Comparison of ENCODE assay signal across 8 cellular contexts in the genomic region with DNA sequence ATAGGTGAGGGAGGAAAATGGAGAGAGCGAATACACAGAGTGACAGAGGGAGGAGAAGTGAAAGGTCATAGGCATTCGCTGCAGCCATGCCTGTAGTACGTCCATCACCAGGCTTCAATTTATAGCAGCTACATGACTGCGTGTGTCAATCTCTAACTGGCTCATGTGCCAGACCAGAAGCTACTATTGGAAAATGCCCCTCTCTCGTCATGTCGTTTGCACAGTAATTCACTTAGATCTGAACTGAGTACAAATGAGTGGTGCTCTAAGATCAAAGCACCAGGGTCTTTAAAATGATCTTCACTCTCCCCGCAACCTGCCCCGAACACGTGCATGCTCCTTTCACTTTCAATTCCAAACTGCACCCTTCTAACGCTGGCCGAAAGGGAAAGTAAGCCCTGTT. TPM values are rescaled to one million over a fixed set of nuclear protein-coding genes. Genes with fewer than 3 reads are reported as not detected.
DNase-seq lines count a peak whose midpoint lies in the region; ATAC-seq and TF ChIP-seq lines count a peak whose summit lies in the region.

No MANE protein-coding gene starts in this region.

- DNase-seq in activated CD4-positive, alpha-beta T cell treated with anti-CD3 and anti-CD28 coated beads, Interleukin-2, amount 50 U/mL, for 1 hour: peak; percentile 11
- DNase-seq in epithelial cell of proximal tubule (ENCODE audit: low read depth): no peak
- peak in 2 of 3 experiments; percentile 17 to 31 for DNase-seq in stimulated activated CD4-positive, alpha-beta T cell treated with anti-CD3 and anti-CD28 coated beads, TNF-alpha, amount 100 ng/mL, for 4 hours (ENCODE audit: low read depth in 3 of 3)
- no peak for DNase-seq in NCI-H748 treated with DMSO at 0.1 percent for 48 hours (lab: John Stamatoyannopoulos, UW)
- no peak for DNase-seq in cortex of kidney (lab: John Stamatoyannopoulos, UW)
- DNase-seq in islet precursor cell: no peak

- no peaks in the 10 kb centered on the region for H3K79me2 ChIP-seq in Loucy (ENCODE audit: insufficient read depth, low read length)

- H3K4me2 ChIP-seq in Loucy (ENCODE audit: low read depth, low read length, poor library complexity, severe bottlenecking): peak overlapping the region; percentile 48

- H3K4me1 ChIP-seq in Loucy (ENCODE audit: insufficient read depth, low read length, poor library complexity, severe bottlenecking): no peaks in the 10 kb centered on the region

- no peaks in the 10 kb centered on the region for H3K9me2 ChIP-seq in Loucy (replicated peaks; ENCODE audit: low read depth, low read length)

- H4K20me1 ChIP-seq in Loucy (ENCODE audit: insufficient read depth, low read length, poor library complexity, severe bottlenecking): no peaks in the 10 kb centered on the region

- H3K36me3 ChIP-seq in Loucy (ENCODE audit: insufficient read depth, low read length): no peaks in the 10 kb centered on the region

- no peak overlapping the region for H3K9ac ChIP-seq in Loucy (ENCODE audit: low read depth, low read length, poor library complexity, severe bottlenecking)

- TF ChIP-seq CTCF in Loucy (conservative IDR thresholded peaks at IDR 0.05; ENCODE audit: low read length) (no peak), epithelial cell of proximal tubule (conservative IDR thresholded peaks at IDR 0.05; ENCODE audit: low read depth, low read length) (no peak)

- H2AFZ ChIP-seq in Loucy (ENCODE audit: low read length): peak overlapping the region; percentile 80

- H3K4me3 ChIP-seq in Loucy (ENCODE audit: low read length, poor library complexity, severe bottlenecking): peak overlapping the region; percentile 56
- peak overlapping the region; percentile 41 for H3K4me3 ChIP-seq in epithelial cell of proximal tubule (ENCODE audit: low read depth, low read length)

- no peak for ATAC-seq in GM19452 (IDR thresholded peaks at IDR 0.05; ENCODE audit: unreplicated experiment)

- H3K27me3 ChIP-seq in Loucy (ENCODE audit: insufficient read depth, low read length, poor library complexity, severe bottlenecking): no peaks in the 10 kb centered on the region

- no peaks in the 10 kb centered on the region for H3F3A ChIP-seq in Loucy (ENCODE audit: low read depth)

- no peaks in the 10 kb centered on the region for H3K9me3 ChIP-seq in Loucy (ENCODE audit: insufficient read depth, low read depth, low read length)

RNA-seq across cellular contexts. Expression of a gene that starts 51.3 kb away (rescaled TPM):
- 5.1 and 6.8 TPM in 2 replicates for total RNA-seq in epithelial cell of proximal tubule

Comparison
In these comparisons a context has a peak if more than half of its experiments do, and no peak if none do; other contexts are left out.
1. DNase-seq: peak in activated CD4-positive, alpha-beta T cell treated with anti-CD3 and anti-CD28 coated beads, Interleukin-2, amount 50 U/mL, for 1 hour (single experiment) and stimulated activated CD4-positive, alpha-beta T cell treated with anti-CD3 and anti-CD28 coated beads, TNF-alpha, amount 100 ng/mL, for 4 hours (2 of 3); none in epithelial cell of proximal tubule (single experiment), NCI-H748 treated with DMSO at 0.1 percent for 48 hours (single experiment), cortex of kidney (single experiment) and islet precursor cell (single experiment).